In the genomic region with DNA sequence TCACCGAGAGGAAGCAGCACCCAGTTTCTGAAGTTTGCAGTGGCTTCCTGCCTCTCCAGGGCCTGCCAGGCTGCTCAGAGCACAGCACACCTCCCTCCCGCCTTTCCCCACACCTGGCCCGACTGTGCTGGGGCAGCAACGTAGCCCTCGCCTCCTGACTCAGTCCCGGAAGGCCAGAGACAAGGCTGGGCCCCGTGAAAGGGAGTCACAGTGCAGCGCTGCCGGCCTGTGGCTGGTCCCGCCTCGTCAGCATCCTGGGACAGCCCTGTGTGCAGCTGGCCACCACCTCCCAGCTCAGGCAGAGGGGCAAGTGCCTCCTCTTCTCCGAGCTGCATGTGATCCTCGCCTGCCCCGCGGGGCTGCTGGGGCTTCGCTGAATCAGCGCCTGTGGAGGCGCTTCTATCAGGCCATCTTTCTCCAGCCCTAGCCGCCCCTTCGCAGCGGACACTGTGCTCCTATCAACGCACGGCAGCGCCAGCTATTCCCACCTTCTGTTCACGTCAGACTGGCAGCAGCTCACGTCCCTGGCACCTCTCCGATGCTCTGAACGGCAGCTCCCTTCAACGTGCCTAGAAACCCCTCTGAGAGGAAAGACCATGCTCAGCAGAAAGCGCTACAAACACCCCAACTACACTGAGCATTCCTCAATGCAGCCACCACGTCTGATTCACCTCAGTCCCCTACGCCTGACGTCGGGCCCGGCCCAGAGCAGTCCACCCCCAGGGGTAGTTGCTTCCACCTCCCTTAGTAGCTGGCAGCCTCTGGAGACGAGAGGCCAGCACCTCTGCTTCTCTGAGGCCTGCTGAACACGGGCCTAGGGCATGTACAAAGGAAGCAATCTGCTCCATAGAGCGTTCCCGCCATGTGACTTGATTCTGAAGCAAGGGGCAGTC, we compare ENCODE assay signal across 8 cellular contexts.
DNase-seq lines count a peak whose midpoint lies in the region; ATAC-seq and TF ChIP-seq lines count a peak whose summit lies in the region.

No MANE protein-coding gene starts in this region.

- H3K36me3 Mint-ChIP-seq in neural progenitor cell, result peaks cover 13% of the 10 kb centered on the region

- H3K36me3 ChIP-seq in neural progenitor cell, result no peaks in the 10 kb centered on the region

- TF ChIP-seq CTCF in neural progenitor cell (IDR thresholded peaks at IDR 0.05), result no peak

- H3K4me2 ChIP-seq in neural progenitor cell, result no peak overlapping the region

- H3K9me3 ChIP-seq in neural progenitor cell (ENCODE audit: low read depth), result no peaks in the 10 kb centered on the region

- H3K4me1 Mint-ChIP-seq in neural progenitor cell, result peaks cover 3% of the 10 kb centered on the region

- no peaks in the 10 kb centered on the region for H3F3A ChIP-seq in neural progenitor cell (ENCODE audit: low read depth)

- H3K27me3 ChIP-seq in neural progenitor cell, result no peaks in the 10 kb centered on the region

- no peak overlapping the region for H2AFZ ChIP-seq in neural progenitor cell (replicated peaks)

- H3K4me1 ChIP-seq in neural progenitor cell, result peaks cover 8% of the 10 kb centered on the region

- no peak for ATAC-seq in HG02571 (IDR thresholded peaks at IDR 0.05; ENCODE audit: unreplicated experiment)

- DNase-seq in ELF-1 (ENCODE audit: low read depth, low spot score) (peak; percentile 55), RPMI8226 (peak; percentile 97), epithelial cell of prostate (ENCODE audit: low read depth, low spot score) (no peak), neural progenitor cell (ENCODE audit: low spot score) (peak; percentile 39), ecto neural progenitor cell (ENCODE audit: low spot score) (no peak), NCI-H2196 (lab: John Stamatoyannopoulos, UW; ENCODE audit: unreplicated experiment) (no peak), DMS 273 treated with DMSO at 0.1 percent for 48 hours (lab: John Stamatoyannopoulos, UW) (no peak)

- no peak overlapping the region for H3K4me3 ChIP-seq in neural progenitor cell

- no peak overlapping the region for H3K4me3 Mint-ChIP-seq in neural progenitor cell

- no peaks in the 10 kb centered on the region for H3K9me3 Mint-ChIP-seq in neural progenitor cell

- H4K20me1 ChIP-seq in neural progenitor cell (ENCODE audit: low read depth), result peaks cover 14% of the 10 kb centered on the region

- H3K79me2 ChIP-seq in neural progenitor cell (ENCODE audit: low read depth), result no peaks in the 10 kb centered on the region

- H3K9ac ChIP-seq in neural progenitor cell, result no peak overlapping the region

- peaks cover 2% of the 10 kb centered on the region for H3K27me3 Mint-ChIP-seq in neural progenitor cell (ENCODE audit: insufficient read depth, low read depth)

- peak overlapping the region; percentile 7 for H3K27ac ChIP-seq in epithelial cell of prostate
- H3K27ac ChIP-seq in neural progenitor cell, result peak overlapping the region; percentile 10

- peak overlapping the region; percentile 59 for H3K27ac Mint-ChIP-seq in neural progenitor cell

Comparison
In these comparisons a context has a peak if more than half of its experiments do, and no peak if none do; other contexts are left out.
1. DNase-seq: peak in ELF-1 (single experiment), RPMI8226 (single experiment) and neural progenitor cell (single experiment); none in epithelial cell of prostate (single experiment), ecto neural progenitor cell (single experiment), NCI-H2196 (single experiment) and DMS 273 treated with DMSO at 0.1 percent for 48 hours (single experiment).